In the genomic region with DNA sequence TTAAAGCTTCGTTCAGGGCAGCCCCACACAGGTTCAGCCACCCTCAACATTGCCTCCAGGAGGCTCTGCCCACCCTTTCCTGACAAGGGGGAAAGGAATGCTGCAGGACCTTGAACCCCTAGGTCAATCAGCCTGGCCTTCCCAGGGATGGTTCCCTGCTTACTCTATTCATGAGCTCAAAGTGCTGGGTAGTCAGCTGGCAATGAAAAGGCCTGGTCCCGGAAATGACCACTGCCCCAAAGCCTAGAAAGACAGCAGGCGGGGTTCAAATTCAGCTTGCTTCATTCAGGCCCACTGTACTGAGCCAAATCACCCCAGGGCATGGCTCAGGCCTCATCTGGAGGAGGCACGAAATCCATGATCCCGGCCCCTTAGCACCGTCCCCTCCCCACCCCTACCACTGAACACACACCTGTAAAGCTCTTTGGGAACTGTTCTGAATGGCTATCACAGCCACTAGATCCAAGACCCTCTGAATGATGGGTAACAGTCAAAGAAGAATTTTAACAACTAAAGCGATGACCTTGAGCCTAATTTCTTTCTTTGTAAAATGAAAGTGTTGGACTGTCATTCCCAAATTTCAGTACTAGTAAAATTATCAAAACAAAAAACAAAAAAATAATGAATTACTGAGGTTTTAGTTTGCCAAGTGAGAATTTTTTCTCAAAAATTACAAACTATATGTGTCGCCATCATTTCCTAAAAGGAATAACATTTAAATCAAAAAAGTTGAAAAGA, we compare ENCODE assay signal across 1 cellular context.
A peak's percentile ranks its signal among the peaks of the same experiment; 100 is the strongest.
TF ChIP-seq lines count a peak whose summit lies in the region.

No MANE protein-coding gene starts in this region.

TF ChIP-seq in HepG2, 621 proteins besides CTCF, POLR2A, EP300 and RAD21 (continued from another document and continues in another):
- TF ChIP-seq, protein P1, sequence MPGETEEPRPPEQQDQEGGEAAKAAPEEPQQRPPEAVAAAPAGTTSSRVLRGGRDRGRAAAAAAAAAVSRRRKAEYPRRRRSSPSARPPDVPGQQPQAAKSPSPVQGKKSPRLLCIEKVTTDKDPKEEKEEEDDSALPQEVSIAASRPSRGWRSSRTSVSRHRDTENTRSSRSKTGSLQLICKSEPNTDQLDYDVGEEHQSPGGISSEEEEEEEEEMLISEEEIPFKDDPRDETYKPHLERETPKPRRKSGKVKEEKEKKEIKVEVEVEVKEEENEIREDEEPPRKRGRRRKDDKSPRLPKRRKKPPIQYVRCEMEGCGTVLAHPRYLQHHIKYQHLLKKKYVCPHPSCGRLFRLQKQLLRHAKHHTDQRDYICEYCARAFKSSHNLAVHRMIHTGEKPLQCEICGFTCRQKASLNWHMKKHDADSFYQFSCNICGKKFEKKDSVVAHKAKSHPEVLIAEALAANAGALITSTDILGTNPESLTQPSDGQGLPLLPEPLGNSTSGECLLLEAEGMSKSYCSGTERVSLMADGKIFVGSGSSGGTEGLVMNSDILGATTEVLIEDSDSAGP (CRISPR knock-in tag; IDR thresholded peaks at IDR 0.05; ENCODE audit: borderline replicate concordance), result peak; percentile 40; the same call in 1 of the 2 replicates
- TF ChIP-seq ZKSCAN5 (CRISPR knock-in tag; IDR thresholded peaks at IDR 0.05) (no peak), ZNF205 (CRISPR knock-in tag; IDR thresholded peaks at IDR 0.05) (no peak), ZNF709 (CRISPR knock-in tag; IDR thresholded peaks at IDR 0.05) (no peak), ZNF382 (CRISPR knock-in tag; IDR thresholded peaks at IDR 0.05; ENCODE audit: borderline replicate concordance) (no peak), PAX8 (CRISPR knock-in tag; IDR thresholded peaks at IDR 0.05; ENCODE audit: borderline replicate concordance) (no peak), SNRNP70 (IDR thresholded peaks at IDR 0.05; ENCODE audit: low read depth, low read length) (no peak), RAD51 (IDR thresholded peaks at IDR 0.05; ENCODE audit: borderline replicate concordance) (no peak), MAF1 (CRISPR knock-in tag; IDR thresholded peaks at IDR 0.05; ENCODE audit: borderline replicate concordance) (no peak), ZNF20 (CRISPR knock-in tag; IDR thresholded peaks at IDR 0.05) (no peak), HDAC1 (CRISPR knock-in tag; IDR thresholded peaks at IDR 0.05) (peak; percentile 93), CHD2 (IDR thresholded peaks at IDR 0.05; ENCODE audit: low read depth, low read length) (no peak), KDM3A (CRISPR knock-in tag; IDR thresholded peaks at IDR 0.05; ENCODE audit: low read depth) (0 out of 2 replicates have a peak, but pooled peaks have one; percentile 36), IRX3 (CRISPR knock-in tag; IDR thresholded peaks at IDR 0.05; ENCODE audit: borderline replicate concordance, low read depth) (no peak), ZNF839 (CRISPR knock-in tag; IDR thresholded peaks at IDR 0.05; ENCODE audit: borderline replicate concordance) (no peak), HNF4A (CRISPR knock-in tag; IDR thresholded peaks at IDR 0.05) (peak; percentile 98), ERF (CRISPR knock-in tag; IDR thresholded peaks at IDR 0.05) (peak; percentile 89), ZNF674 (CRISPR knock-in tag; IDR thresholded peaks at IDR 0.05; ENCODE audit: low read depth) (no peak), FOXK1 (CRISPR knock-in tag; IDR thresholded peaks at IDR 0.05; ENCODE audit: borderline replicate concordance, low read depth) (peak; percentile 67; the same call in 1 of the 2 replicates)
- TF ChIP-seq, protein P2, sequence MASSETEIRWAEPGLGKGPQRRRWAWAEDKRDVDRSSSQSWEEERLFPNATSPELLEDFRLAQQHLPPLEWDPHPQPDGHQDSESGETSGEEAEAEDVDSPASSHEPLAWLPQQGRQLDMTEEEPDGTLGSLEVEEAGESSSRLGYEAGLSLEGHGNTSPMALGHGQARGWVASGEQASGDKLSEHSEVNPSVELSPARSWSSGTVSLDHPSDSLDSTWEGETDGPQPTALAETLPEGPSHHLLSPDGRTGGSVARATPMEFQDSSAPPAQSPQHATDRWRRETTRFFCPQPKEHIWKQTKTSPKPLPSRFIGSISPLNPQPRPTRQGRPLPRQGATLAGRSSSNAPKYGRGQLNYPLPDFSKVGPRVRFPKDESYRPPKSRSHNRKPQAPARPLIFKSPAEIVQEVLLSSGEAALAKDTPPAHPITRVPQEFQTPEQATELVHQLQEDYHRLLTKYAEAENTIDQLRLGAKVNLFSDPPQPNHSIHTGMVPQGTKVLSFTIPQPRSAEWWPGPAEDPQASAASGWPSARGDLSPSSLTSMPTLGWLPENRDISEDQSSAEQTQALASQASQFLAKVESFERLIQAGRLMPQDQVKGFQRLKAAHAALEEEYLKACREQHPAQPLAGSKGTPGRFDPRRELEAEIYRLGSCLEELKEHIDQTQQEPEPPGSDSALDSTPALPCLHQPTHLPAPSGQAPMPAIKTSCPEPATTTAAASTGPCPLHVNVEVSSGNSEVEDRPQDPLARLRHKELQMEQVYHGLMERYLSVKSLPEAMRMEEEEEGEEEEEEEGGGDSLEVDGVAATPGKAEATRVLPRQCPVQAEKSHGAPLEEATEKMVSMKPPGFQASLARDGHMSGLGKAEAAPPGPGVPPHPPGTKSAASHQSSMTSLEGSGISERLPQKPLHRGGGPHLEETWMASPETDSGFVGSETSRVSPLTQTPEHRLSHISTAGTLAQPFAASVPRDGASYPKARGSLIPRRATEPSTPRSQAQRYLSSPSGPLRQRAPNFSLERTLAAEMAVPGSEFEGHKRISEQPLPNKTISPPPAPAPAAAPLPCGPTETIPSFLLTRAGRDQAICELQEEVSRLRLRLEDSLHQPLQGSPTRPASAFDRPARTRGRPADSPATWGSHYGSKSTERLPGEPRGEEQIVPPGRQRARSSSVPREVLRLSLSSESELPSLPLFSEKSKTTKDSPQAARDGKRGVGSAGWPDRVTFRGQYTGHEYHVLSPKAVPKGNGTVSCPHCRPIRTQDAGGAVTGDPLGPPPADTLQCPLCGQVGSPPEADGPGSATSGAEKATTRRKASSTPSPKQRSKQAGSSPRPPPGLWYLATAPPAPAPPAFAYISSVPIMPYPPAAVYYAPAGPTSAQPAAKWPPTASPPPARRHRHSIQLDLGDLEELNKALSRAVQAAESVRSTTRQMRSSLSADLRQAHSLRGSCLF (CRISPR knock-in tag; IDR thresholded peaks at IDR 0.05; ENCODE audit: borderline replicate concordance), result no peak
- TF ChIP-seq, protein P3, sequence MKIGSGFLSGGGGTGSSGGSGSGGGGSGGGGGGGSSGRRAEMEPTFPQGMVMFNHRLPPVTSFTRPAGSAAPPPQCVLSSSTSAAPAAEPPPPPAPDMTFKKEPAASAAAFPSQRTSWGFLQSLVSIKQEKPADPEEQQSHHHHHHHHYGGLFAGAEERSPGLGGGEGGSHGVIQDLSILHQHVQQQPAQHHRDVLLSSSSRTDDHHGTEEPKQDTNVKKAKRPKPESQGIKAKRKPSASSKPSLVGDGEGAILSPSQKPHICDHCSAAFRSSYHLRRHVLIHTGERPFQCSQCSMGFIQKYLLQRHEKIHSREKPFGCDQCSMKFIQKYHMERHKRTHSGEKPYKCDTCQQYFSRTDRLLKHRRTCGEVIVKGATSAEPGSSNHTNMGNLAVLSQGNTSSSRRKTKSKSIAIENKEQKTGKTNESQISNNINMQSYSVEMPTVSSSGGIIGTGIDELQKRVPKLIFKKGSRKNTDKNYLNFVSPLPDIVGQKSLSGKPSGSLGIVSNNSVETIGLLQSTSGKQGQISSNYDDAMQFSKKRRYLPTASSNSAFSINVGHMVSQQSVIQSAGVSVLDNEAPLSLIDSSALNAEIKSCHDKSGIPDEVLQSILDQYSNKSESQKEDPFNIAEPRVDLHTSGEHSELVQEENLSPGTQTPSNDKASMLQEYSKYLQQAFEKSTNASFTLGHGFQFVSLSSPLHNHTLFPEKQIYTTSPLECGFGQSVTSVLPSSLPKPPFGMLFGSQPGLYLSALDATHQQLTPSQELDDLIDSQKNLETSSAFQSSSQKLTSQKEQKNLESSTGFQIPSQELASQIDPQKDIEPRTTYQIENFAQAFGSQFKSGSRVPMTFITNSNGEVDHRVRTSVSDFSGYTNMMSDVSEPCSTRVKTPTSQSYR (CRISPR knock-in tag; IDR thresholded peaks at IDR 0.05; ENCODE audit: borderline replicate concordance), result peak; percentile 49; the same call in 1 of the 2 replicates
- TF ChIP-seq, protein P4, sequence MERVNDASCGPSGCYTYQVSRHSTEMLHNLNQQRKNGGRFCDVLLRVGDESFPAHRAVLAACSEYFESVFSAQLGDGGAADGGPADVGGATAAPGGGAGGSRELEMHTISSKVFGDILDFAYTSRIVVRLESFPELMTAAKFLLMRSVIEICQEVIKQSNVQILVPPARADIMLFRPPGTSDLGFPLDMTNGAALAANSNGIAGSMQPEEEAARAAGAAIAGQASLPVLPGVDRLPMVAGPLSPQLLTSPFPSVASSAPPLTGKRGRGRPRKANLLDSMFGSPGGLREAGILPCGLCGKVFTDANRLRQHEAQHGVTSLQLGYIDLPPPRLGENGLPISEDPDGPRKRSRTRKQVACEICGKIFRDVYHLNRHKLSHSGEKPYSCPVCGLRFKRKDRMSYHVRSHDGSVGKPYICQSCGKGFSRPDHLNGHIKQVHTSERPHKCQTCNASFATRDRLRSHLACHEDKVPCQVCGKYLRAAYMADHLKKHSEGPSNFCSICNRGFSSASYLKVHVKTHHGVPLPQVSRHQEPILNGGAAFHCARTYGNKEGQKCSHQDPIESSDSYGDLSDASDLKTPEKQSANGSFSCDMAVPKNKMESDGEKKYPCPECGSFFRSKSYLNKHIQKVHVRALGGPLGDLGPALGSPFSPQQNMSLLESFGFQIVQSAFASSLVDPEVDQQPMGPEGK (CRISPR knock-in tag; IDR thresholded peaks at IDR 0.05), result peak; percentile 80
- TF ChIP-seq, protein P5, sequence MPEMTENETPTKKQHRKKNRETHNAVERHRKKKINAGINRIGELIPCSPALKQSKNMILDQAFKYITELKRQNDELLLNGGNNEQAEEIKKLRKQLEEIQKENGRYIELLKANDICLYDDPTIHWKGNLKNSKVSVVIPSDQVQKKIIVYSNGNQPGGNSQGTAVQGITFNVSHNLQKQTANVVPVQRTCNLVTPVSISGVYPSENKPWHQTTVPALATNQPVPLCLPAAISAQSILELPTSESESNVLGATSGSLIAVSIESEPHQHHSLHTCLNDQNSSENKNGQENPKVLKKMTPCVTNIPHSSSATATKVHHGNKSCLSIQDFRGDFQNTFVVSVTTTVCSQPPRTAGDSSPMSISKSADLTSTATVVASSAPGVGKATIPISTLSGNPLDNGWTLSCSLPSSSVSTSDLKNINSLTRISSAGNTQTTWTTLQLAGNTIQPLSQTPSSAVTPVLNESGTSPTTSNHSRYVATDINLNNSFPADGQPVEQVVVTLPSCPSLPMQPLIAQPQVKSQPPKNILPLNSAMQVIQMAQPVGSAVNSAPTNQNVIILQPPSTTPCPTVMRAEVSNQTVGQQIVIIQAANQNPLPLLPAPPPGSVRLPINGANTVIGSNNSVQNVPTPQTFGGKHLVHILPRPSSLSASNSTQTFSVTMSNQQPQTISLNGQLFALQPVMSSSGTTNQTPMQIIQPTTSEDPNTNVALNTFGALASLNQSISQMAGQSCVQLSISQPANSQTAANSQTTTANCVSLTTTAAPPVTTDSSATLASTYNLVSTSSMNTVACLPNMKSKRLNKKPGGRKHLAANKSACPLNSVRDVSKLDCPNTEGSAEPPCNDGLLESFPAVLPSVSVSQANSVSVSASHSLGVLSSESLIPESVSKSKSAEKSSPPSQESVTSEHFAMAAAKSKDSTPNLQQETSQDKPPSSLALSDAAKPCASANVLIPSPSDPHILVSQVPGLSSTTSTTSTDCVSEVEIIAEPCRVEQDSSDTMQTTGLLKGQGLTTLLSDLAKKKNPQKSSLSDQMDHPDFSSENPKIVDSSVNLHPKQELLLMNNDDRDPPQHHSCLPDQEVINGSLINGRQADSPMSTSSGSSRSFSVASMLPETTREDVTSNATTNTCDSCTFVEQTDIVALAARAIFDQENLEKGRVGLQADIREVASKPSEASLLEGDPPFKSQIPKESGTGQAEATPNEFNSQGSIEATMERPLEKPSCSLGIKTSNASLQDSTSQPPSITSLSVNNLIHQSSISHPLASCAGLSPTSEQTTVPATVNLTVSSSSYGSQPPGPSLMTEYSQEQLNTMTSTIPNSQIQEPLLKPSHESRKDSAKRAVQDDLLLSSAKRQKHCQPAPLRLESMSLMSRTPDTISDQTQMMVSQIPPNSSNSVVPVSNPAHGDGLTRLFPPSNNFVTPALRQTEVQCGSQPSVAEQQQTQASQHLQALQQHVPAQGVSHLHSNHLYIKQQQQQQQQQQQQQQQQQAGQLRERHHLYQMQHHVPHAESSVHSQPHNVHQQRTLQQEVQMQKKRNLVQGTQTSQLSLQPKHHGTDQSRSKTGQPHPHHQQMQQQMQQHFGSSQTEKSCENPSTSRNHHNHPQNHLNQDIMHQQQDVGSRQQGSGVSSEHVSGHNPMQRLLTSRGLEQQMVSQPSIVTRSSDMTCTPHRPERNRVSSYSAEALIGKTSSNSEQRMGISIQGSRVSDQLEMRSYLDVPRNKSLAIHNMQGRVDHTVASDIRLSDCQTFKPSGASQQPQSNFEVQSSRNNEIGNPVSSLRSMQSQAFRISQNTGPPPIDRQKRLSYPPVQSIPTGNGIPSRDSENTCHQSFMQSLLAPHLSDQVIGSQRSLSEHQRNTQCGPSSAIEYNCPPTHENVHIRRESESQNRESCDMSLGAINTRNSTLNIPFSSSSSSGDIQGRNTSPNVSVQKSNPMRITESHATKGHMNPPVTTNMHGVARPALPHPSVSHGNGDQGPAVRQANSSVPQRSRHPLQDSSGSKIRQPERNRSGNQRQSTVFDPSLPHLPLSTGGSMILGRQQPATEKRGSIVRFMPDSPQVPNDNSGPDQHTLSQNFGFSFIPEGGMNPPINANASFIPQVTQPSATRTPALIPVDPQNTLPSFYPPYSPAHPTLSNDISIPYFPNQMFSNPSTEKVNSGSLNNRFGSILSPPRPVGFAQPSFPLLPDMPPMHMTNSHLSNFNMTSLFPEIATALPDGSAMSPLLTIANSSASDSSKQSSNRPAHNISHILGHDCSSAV (CRISPR knock-in tag; IDR thresholded peaks at IDR 0.05; ENCODE audit: borderline replicate concordance), result no peak
- TF ChIP-seq, protein P6, sequence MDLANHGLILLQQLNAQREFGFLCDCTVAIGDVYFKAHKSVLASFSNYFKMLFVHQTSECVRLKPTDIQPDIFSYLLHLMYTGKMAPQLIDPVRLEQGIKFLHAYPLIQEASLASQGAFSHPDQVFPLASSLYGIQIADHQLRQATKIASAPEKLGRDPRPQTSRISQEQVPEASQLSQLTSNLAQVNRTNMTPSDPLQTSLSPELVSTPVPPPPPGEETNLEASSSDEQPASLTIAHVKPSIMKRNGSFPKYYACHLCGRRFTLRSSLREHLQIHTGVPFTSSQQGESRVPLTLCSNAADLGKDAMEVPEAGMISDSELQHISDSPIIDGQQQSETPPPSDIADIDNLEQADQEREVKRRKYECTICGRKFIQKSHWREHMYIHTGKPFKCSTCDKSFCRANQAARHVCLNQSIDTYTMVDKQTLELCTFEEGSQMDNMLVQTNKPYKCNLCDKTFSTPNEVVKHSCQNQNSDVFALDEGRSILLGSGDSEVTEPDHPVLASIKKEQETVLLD (CRISPR knock-in tag; IDR thresholded peaks at IDR 0.05; ENCODE audit: low read depth), result no peak
- TF ChIP-seq, protein P7, sequence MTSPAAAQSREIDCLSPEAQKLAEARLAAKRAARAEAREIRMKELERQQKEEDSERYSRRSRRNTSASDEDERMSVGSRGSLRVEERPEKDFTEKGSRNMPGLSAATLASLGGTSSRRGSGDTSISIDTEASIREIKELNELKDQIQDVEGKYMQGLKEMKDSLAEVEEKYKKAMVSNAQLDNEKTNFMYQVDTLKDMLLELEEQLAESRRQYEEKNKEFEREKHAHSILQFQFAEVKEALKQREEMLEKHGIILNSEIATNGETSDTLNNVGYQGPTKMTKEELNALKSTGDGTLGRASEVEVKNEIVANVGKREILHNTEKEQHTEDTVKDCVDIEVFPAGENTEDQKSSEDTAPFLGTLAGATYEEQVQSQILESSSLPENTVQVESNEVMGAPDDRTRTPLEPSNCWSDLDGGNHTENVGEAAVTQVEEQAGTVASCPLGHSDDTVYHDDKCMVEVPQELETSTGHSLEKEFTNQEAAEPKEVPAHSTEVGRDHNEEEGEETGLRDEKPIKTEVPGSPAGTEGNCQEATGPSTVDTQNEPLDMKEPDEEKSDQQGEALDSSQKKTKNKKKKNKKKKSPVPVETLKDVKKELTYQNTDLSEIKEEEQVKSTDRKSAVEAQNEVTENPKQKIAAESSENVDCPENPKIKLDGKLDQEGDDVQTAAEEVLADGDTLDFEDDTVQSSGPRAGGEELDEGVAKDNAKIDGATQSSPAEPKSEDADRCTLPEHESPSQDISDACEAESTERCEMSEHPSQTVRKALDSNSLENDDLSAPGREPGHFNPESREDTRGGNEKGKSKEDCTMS (CRISPR knock-in tag; conservative IDR thresholded peaks at IDR 0.05), result no peak
